In genomic region chr1:65420590-65421340, GRCh38 we compare ENCODE assay signal across 8 cellular contexts. TPM values are rescaled to one million over a fixed set of nuclear protein-coding genes. Genes with fewer than 3 reads are reported as not detected.
DNase-seq lines count a peak whose midpoint lies in the region; ATAC-seq and FAIRE-seq lines count a peak whose summit lies in the region.

TSS of gene LEPR (plus strand) at chr1:65420668. CDS start at chr1:65565566, 144,898 bp downstream.
A gene with protein sequence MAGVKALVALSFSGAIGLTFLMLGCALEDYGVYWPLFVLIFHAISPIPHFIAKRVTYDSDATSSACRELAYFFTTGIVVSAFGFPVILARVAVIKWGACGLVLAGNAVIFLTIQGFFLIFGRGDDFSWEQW (plus strand): TSS chr1:65420668. CDS start chr1:65420725, 57 bp downstream.

- H3K9ac ChIP-seq in muscle layer of colon (ENCODE audit: low read length) = peak within 1 kb of the TSS; percentile 83

- peak within 1 kb of the TSS; percentile 97 for H3K27ac ChIP-seq in muscle layer of colon (ENCODE audit: low read depth, low read length)

- peak within 1 kb of the TSS; percentile 70 to 80 for H3K4me3 ChIP-seq in muscle layer of colon (ENCODE audit: low read depth in 1 of 2, low read length in 2 of 2)

- H3K4me1 ChIP-seq in muscle layer of colon (ENCODE audit: insufficient read depth, low read length) = peaks cover 31% of the 10 kb centered on the region

- FAIRE-seq in GM18507 (lab: Jason Lieb, UNC) = peak; percentile 18

- in situ Hi-C loops in ACHN (cut with HindIII; ENCODE audit: low pct_ligation_motif_present, low pct_unique_long_range_greater_than_20kb, low sequenced_read_pairs) = no loop called here

- no peaks in the 10 kb centered on the region for H3K27me3 ChIP-seq in muscle layer of colon (ENCODE audit: control insufficient read depth in 1 of 2, insufficient read depth in 2 of 2, low read length in 2 of 2)

- peak; percentile 24 for DNase-seq in ACHN
- no peak for DNase-seq in GM18507 (ENCODE audit: extremely low spot score, insufficient read length, low read depth)
- DNase-seq in NOMO-1 treated with dmso at 0.1 percent for 144 hours (lab: John Stamatoyannopoulos, UW; ENCODE audit: unreplicated experiment) = peak; percentile 64
- no peak for DNase-seq in dermis microvascular lymphatic vessel endothelial cell (ENCODE audit: low read depth in 2 of 2)
- no peak for DNase-seq in GM03348 (ENCODE audit: low spot score)
- DNase-seq in NAMALWA (ENCODE audit: low spot score) = no peak

- peak; percentile 53 for ATAC-seq in HG03095 (IDR thresholded peaks at IDR 0.05; ENCODE audit: unreplicated experiment)

- peaks cover 8% of the 10 kb centered on the region for H3K36me3 ChIP-seq in muscle layer of colon (ENCODE audit: insufficient read depth, low read length)

- H3K9me3 ChIP-seq in muscle layer of colon (ENCODE audit: low read length) = no peaks in the 10 kb centered on the region

RNA-seq across cellular contexts. Expression of gene LEPR, which starts in this region (rescaled TPM):
- 25.4 and 40.5 TPM in 2 replicates for total RNA-seq in dermis microvascular lymphatic vessel endothelial cell

RNA-seq across cellular contexts. Expression of the second gene that starts in this region (rescaled TPM):
- total RNA-seq in dermis microvascular lymphatic vessel endothelial cell = 46.2 and 76.0 TPM in 2 replicates

Comparison
In these comparisons a context has a peak if more than half of its experiments do, and no peak if none do; other contexts are left out.
1. DNase-seq: peak in ACHN (single experiment) and NOMO-1 treated with dmso at 0.1 percent for 144 hours (single experiment); none in GM18507 (single experiment), dermis microvascular lymphatic vessel endothelial cell (0 of 2), GM03348 (single experiment) and NAMALWA (single experiment).